Comparison of ENCODE assay signal across 24 cellular contexts in the genomic region with DNA sequence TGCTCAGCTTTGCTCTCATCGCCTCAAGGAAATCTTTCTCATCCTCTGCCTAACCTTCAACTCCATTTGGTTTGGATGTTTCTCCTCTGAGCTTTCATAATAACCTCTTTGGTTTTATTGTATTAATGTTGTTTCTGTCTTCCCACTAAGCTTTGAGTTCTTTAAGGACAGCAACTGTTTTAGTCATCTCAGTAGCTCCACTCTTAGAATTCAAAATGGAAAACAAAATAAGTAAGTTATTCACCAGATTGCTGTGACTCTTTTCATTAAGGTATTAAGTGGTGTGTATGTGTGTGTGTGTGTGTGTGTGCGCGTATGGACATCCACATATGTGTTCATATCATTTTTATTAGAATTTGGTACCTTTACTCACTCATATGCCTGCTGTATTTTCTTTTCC.
DNase-seq lines count a peak whose midpoint lies in the region; ATAC-seq and TF ChIP-seq lines count a peak whose summit lies in the region.
"Had no signal": no experiment of that assay in that cellular context is flagged by ENCODE, and none has a peak within 500 bp of the region (broad histone marks: within the 10 kb centered on the region; RNA-seq: fewer than 3 reads in every experiment).

No MANE protein-coding gene starts in this region.

- no peak for TF ChIP-seq CTCF in Caco-2 (IDR thresholded peaks at IDR 0.05; ENCODE audit: insufficient read depth in 1 of 2, low read depth in 1 of 2, low read length in 1 of 2, severe bottlenecking in 1 of 2, unreplicated experiment in 1 of 2)
- no peak for TF ChIP-seq CTCF in fibroblast of lung (conservative IDR thresholded peaks at IDR 0.05 in 1 of 2, IDR thresholded peaks at IDR 0.05 in 1 of 2; ENCODE audit: low read depth in 1 of 2, low read length in 2 of 2)
- TF ChIP-seq CTCF in parathyroid adenoma (IDR thresholded peaks at IDR 0.05), result no peak

- H3K36me3 ChIP-seq in Caco-2 (ENCODE audit: control insufficient read depth, insufficient read depth, low read length), result no peaks in the 10 kb centered on the region; the same call in 1 of the 2 replicates
- no peaks in the 10 kb centered on the region for H3K36me3 ChIP-seq in adipocyte (ENCODE audit: control insufficient read depth, insufficient read depth, low read length, severe bottlenecking)
- no peaks in the 10 kb centered on the region for H3K36me3 ChIP-seq in fibroblast of lung (ENCODE audit: control insufficient read depth, insufficient read depth, low read length)
- no peaks in the 10 kb centered on the region for H3K36me3 ChIP-seq in parathyroid adenoma (ENCODE audit: control insufficient read depth, insufficient read depth, low read length)
- H3K36me3 ChIP-seq: sigmoid colon, upper lobe of right lung had no signal

- H3K4me3 ChIP-seq in Caco-2 (ENCODE audit: low read depth, low read length) (no peak overlapping the region), adipocyte (ENCODE audit: low read length) (peak overlapping the region; percentile 3), fibroblast of lung (replicated peaks in 1 of 4; ENCODE audit: control extremely low read depth in 1 of 4, insufficient read depth in 1 of 4, low read depth in 3 of 4, low read length in 4 of 4) (no peak overlapping the region), parathyroid adenoma (ENCODE audit: low read depth, low read length) (no peak overlapping the region)
- H3K4me3 ChIP-seq: sigmoid colon, upper lobe of right lung had no signal

- CTCF ChIA-PET in Caco-2 (lab: Charles Lee), result interaction anchor here (0.6 to 1.5 kb wide), 2 partner anchors 275 to 358 kb away, joined by 3 to 5 read pairs; no protein-coding TSS in a partner anchor

- H3K27me3 ChIP-seq in Caco-2 (replicated peaks; ENCODE audit: control insufficient read depth, insufficient read depth, low read length), result no peaks in the 10 kb centered on the region
- H3K27me3 ChIP-seq in adipocyte (replicated peaks; ENCODE audit: control insufficient read depth, insufficient read depth, low read length), result no peaks in the 10 kb centered on the region
- H3K27me3 ChIP-seq in fibroblast of lung (ENCODE audit: control insufficient read depth, insufficient read depth, low read length), result no peaks in the 10 kb centered on the region
- H3K27me3 ChIP-seq in parathyroid adenoma (ENCODE audit: control insufficient read depth, insufficient read depth, low read length), result no peaks in the 10 kb centered on the region
- H3K27me3 ChIP-seq: sigmoid colon, upper lobe of right lung had no signal

- H4K20me1 ChIP-seq in fibroblast of lung (ENCODE audit: control insufficient read depth, extremely low read depth, insufficient read depth, low read length), result no peaks in the 10 kb centered on the region

- H3K36me3 Mint-ChIP-seq in Caco-2 (ENCODE audit: insufficient read depth, unreplicated experiment), result no peaks in the 10 kb centered on the region
- H3K36me3 Mint-ChIP-seq: activated CD4-positive, alpha-beta memory T cell treated with anti-CD3 and anti-CD28 coated beads for 36 hours; activated naive CD4-positive, alpha-beta T cell treated with anti-CD3 and anti-CD28 coated beads, Interleukin-2, amount 50 U/mL, for 24 hours; mesothelial cell of epicardium had no signal

- peaks cover 10% of the 10 kb centered on the region for H3K9me3 Mint-ChIP-seq in Caco-2 (ENCODE audit: unreplicated experiment)
- H3K9me3 Mint-ChIP-seq: activated CD4-positive, alpha-beta memory T cell treated with anti-CD3 and anti-CD28 coated beads for 36 hours; activated naive CD4-positive, alpha-beta T cell treated with anti-CD3 and anti-CD28 coated beads, Interleukin-2, amount 50 U/mL, for 24 hours; activated T-helper 17 cell treated with anti-CD3 and anti-CD28 coated beads, Interleukin-2, amount 50 U/mL, for 72 hours; central memory CD8-positive, alpha-beta T cell; mesothelial cell of epicardium had no signal

- peak overlapping the region; percentile 7 for H3K4me2 ChIP-seq in fibroblast of lung (ENCODE audit: extremely low read depth, insufficient read depth, low read length)
- no peak overlapping the region for H3K4me2 ChIP-seq in parathyroid adenoma (ENCODE audit: low read length)

- peak overlapping the region; percentile 48 for H3K27ac Mint-ChIP-seq in Caco-2 (ENCODE audit: unreplicated experiment)
- H3K27ac Mint-ChIP-seq: activated CD4-positive, alpha-beta memory T cell treated with anti-CD3 and anti-CD28 coated beads for 36 hours; activated naive CD4-positive, alpha-beta T cell treated with anti-CD3 and anti-CD28 coated beads, Interleukin-2, amount 50 U/mL, for 24 hours; activated T-helper 17 cell treated with anti-CD3 and anti-CD28 coated beads, Interleukin-2, amount 50 U/mL, for 72 hours; mesothelial cell of epicardium had no signal

- H3K4me1 Mint-ChIP-seq in Caco-2 (ENCODE audit: low read depth, unreplicated experiment), result peaks cover 10% of the 10 kb centered on the region
- H3K4me1 Mint-ChIP-seq: activated naive CD4-positive, alpha-beta T cell treated with anti-CD3 and anti-CD28 coated beads, Interleukin-2, amount 50 U/mL, for 24 hours; activated T-helper 17 cell treated with anti-CD3 and anti-CD28 coated beads, Interleukin-2, amount 50 U/mL, for 72 hours; central memory CD8-positive, alpha-beta T cell; mesothelial cell of epicardium had no signal

- no peak for DNase-seq in Caco-2
- DNase-seq in adipocyte (ENCODE audit: low read depth), result no peak
- DNase-seq in fibroblast of lung (ENCODE audit: low read depth in 2 of 2), result no peak
- DNase-seq in NCI-H748 (lab: John Stamatoyannopoulos, UW; ENCODE audit: unreplicated experiment), result no peak
- DNase-seq in NCI-H446 (lab: John Stamatoyannopoulos, UW), result no peak
- DNase-seq: activated CD4-positive, alpha-beta memory T cell treated with anti-CD3 and anti-CD28 coated beads for 36 hours; activated CD8-positive, alpha-beta memory T cell treated with anti-CD3 and anti-CD28 coated beads, Interleukin-2, amount 50 U/mL, for 48 hours; DMS79; NCI-H1092; NCI-H1930; NCI-H2227 treated with DMSO at 0.1 percent for 48 hours; SHP77 treated with DMSO at 0.1 percent for 48 hours; sigmoid colon; T-helper 1 cell; upper lobe of right lung had no signal

- H3K9me3 ChIP-seq in Caco-2, result no peaks in the 10 kb centered on the region
- H3K9me3 ChIP-seq in adipocyte (ENCODE audit: control insufficient read depth, low read length), result peaks cover 5% of the 10 kb centered on the region
- H3K9me3 ChIP-seq in fibroblast of lung (ENCODE audit: control insufficient read depth, insufficient read depth, low read depth, low read length), result no peaks in the 10 kb centered on the region
- no peaks in the 10 kb centered on the region for H3K9me3 ChIP-seq in parathyroid adenoma (ENCODE audit: control insufficient read depth, low read length)
- H3K9me3 ChIP-seq: sigmoid colon, upper lobe of right lung had no signal

- H2AFZ ChIP-seq in fibroblast of lung (ENCODE audit: low read length) (no peak overlapping the region), parathyroid adenoma (no peak overlapping the region)

- no peaks in the 10 kb centered on the region for H3K27me3 Mint-ChIP-seq in Caco-2 (ENCODE audit: insufficient read depth, unreplicated experiment)
- H3K27me3 Mint-ChIP-seq: activated CD4-positive, alpha-beta memory T cell treated with anti-CD3 and anti-CD28 coated beads for 36 hours; central memory CD8-positive, alpha-beta T cell had no signal

- no TSS peak for BruUV-seq in Caco-2 (replicated peaks; lab: Mats Ljungman, UMichigan)

- ATAC-seq in HG02840 (IDR thresholded peaks at IDR 0.05; ENCODE audit: low FRiP score, unreplicated experiment) (no peak), HG03045 (IDR thresholded peaks at IDR 0.05; ENCODE audit: unreplicated experiment) (no peak)
- ATAC-seq: activated CD4-positive, CD25-positive, alpha-beta regulatory T cell treated with anti-CD3 and anti-CD28 coated beads, Interleukin-2, amount 50 U/mL, for 24 hours; left lobe of liver; upper lobe of right lung had no signal

- H3K4me1 ChIP-seq in Caco-2 (peaks cover 21% of the 10 kb centered on the region), adipocyte (ENCODE audit: control insufficient read depth, insufficient read depth, low read length) (peaks cover 24% of the 10 kb centered on the region), fibroblast of lung (ENCODE audit: control insufficient read depth, extremely low read depth, insufficient read depth, low read length) (peaks cover 27% of the 10 kb centered on the region), parathyroid adenoma (peaks cover 13% of the 10 kb centered on the region)
- H3K4me1 ChIP-seq: upper lobe of right lung had no signal

- POLR2A ChIA-PET in Caco-2 (lab: Charles Lee), result no interaction called here

- H3K79me2 ChIP-seq in fibroblast of lung (ENCODE audit: control insufficient read depth, insufficient read depth, low read length) (no peaks in the 10 kb centered on the region), parathyroid adenoma (peaks cover 9% of the 10 kb centered on the region)

- peak overlapping the region; percentile 59 for H3K9ac ChIP-seq in adipocyte (ENCODE audit: low read length)
- H3K9ac ChIP-seq in fibroblast of lung (ENCODE audit: insufficient read depth, low read length), result no peak overlapping the region
- no peak overlapping the region for H3K9ac ChIP-seq in parathyroid adenoma

- intact Hi-C loops in Caco-2 (cut with micrococcal nuclease; ENCODE audit: unreplicated experiment), result loop anchor here (1.0 to 10.0 kb wide), 3 partner anchors 14 to 278 kb away; no protein-coding TSS in a partner anchor

- H3K27ac ChIP-seq in fibroblast of lung (ENCODE audit: insufficient read depth, low read length) (peak overlapping the region; percentile 79), parathyroid adenoma (peak overlapping the region; percentile 25)
- H3K27ac ChIP-seq: upper lobe of right lung had no signal

- H3K4me3 Mint-ChIP-seq in Caco-2 (ENCODE audit: unreplicated experiment), result no peak overlapping the region
- H3K4me3 Mint-ChIP-seq: activated CD4-positive, alpha-beta memory T cell treated with anti-CD3 and anti-CD28 coated beads for 36 hours; activated naive CD4-positive, alpha-beta T cell treated with anti-CD3 and anti-CD28 coated beads, Interleukin-2, amount 50 U/mL, for 24 hours; activated T-helper 17 cell treated with anti-CD3 and anti-CD28 coated beads, Interleukin-2, amount 50 U/mL, for 72 hours; central memory CD8-positive, alpha-beta T cell; mesothelial cell of epicardium had no signal
